In the genomic region with DNA sequence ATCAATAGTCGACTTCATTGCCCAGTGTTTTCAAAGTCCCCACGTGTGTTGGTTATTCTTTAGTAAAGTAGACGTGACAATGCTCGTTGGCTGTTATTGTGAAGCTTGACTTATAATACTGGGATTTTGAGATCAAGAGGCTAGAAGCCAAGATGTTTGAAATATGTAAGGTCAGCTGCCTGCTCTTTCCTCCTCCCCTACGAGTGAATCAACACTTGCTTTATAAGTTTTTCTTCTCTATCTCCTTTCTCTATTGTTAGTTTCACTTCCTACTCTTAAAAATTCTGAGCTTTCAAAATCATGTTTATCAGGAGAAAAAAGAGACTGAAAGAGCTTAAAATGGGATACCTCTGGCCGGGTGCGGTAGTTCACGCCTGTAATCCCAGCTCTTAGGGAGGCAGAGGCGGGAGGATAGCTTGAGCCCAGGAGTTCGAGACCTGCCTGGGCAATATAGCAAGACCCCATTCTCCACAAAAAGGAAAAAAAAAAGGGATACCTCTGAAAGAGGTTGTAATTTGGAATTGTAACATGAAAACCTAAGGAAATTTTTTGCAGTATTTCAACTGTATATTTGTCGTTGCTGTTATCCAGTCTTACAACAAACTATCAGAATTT, we compare ENCODE assay signal across 1 cellular context.
A peak's percentile ranks its signal among the peaks of the same experiment; 100 is the strongest.
TF ChIP-seq lines count a peak whose summit lies in the region.

No MANE protein-coding gene starts in this region.

TF ChIP-seq in HEK293, 187 proteins besides CTCF, POLR2A, EP300 and RAD21 (continued from another document):
- TF ChIP-seq ZNF571 (tag by site-specific recombination; IDR thresholded peaks at IDR 0.05) (no peak), ZNF121 (tag by site-specific recombination; IDR thresholded peaks at IDR 0.05) (0 out of 2 replicates have a peak, but pooled peaks have one; percentile 36), HOXC10 (CRISPR knock-in tag; IDR thresholded peaks at IDR 0.05) (no peak)
- TF ChIP-seq, protein P1, sequence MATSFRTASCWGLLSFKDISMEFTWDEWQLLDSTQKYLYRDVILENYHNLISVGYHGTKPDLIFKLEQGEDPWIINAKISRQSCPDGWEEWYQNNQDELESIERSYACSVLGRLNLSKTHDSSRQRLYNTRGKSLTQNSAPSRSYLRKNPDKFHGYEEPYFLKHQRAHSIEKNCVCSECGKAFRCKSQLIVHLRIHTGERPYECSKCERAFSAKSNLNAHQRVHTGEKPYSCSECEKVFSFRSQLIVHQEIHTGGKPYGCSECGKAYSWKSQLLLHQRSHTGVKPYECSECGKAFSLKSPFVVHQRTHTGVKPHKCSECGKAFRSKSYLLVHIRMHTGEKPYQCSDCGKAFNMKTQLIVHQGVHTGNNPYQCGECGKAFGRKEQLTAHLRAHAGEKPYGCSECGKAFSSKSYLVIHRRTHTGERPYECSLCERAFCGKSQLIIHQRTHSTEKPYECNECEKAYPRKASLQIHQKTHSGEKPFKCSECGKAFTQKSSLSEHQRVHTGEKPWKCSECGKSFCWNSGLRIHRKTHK (tag by site-specific recombination; IDR thresholded peaks at IDR 0.05): no peak
- TF ChIP-seq, protein P2, sequence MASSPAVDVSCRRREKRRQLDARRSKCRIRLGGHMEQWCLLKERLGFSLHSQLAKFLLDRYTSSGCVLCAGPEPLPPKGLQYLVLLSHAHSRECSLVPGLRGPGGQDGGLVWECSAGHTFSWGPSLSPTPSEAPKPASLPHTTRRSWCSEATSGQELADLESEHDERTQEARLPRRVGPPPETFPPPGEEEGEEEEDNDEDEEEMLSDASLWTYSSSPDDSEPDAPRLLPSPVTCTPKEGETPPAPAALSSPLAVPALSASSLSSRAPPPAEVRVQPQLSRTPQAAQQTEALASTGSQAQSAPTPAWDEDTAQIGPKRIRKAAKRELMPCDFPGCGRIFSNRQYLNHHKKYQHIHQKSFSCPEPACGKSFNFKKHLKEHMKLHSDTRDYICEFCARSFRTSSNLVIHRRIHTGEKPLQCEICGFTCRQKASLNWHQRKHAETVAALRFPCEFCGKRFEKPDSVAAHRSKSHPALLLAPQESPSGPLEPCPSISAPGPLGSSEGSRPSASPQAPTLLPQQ (tag by site-specific recombination; IDR thresholded peaks at IDR 0.05): no peak
- TF ChIP-seq, protein P3, sequence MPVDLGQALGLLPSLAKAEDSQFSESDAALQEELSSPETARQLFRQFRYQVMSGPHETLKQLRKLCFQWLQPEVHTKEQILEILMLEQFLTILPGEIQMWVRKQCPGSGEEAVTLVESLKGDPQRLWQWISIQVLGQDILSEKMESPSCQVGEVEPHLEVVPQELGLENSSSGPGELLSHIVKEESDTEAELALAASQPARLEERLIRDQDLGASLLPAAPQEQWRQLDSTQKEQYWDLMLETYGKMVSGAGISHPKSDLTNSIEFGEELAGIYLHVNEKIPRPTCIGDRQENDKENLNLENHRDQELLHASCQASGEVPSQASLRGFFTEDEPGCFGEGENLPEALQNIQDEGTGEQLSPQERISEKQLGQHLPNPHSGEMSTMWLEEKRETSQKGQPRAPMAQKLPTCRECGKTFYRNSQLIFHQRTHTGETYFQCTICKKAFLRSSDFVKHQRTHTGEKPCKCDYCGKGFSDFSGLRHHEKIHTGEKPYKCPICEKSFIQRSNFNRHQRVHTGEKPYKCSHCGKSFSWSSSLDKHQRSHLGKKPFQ (tag by site-specific recombination; IDR thresholded peaks at IDR 0.05): 0 out of 2 replicates have a peak, but pooled peaks have one; percentile 4
